Comparison of ENCODE assay signal across 34 cellular contexts in the genomic region with DNA sequence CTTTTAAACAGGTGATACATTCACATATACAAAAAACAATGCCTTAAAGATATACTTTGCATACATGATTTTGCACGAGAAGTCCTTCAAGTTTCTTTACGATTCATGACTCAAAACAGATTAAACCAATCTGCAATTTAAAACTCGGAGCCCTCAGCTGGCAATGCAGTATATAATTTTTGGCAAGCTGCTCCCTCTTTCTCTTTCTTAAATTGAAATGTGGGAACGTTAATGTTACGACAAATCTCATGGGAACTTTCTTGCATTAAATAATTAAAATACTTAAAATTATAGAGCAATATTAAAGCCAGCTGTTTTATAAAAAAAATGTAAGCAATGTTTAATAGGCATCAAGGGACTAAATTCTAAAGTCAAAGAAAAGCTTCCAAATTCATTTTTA.
"Had no signal": no experiment of that assay in that cellular context is flagged by ENCODE, and none has a peak within 500 bp of the region (broad histone marks: within the 10 kb centered on the region; RNA-seq: fewer than 3 reads in every experiment).

No MANE protein-coding gene starts in this region.

- H3K27me3 Mint-ChIP-seq: activated B cell treated with CpG ODN at 0.5 μM for 24 hours; activated CD8-positive, alpha-beta memory T cell treated with anti-CD3 and anti-CD28 coated beads, Interleukin-2, amount 10 ng/mL, durations not matched to agents 7 days and 5 days; activated naive CD4-positive, alpha-beta T cell treated with anti-CD3 and anti-CD28 coated beads, Interleukin-2, amount 50 U/mL, for 24 hours; activated naive CD8-positive, alpha-beta T cell treated with anti-CD3 and anti-CD28 coated beads for 36 hours; activated naive CD8-positive, alpha-beta T cell treated with anti-CD3 and anti-CD28 coated beads, Interleukin-2, amount 50 U/mL, for 24 hours; brain; T-helper 17 cell had no signal

- H3K9me3 Mint-ChIP-seq: activated B cell treated with CpG ODN at 0.5 μM for 24 hours; activated naive CD4-positive, alpha-beta T cell treated with anti-CD3 and anti-CD28 coated beads for 36 hours; activated naive CD4-positive, alpha-beta T cell treated with anti-CD3 and anti-CD28 coated beads, Interleukin-2, amount 50 U/mL, for 24 hours; activated naive CD8-positive, alpha-beta T cell treated with anti-CD3 and anti-CD28 coated beads for 36 hours; activated naive CD8-positive, alpha-beta T cell treated with anti-CD3 and anti-CD28 coated beads, Interleukin-2, amount 50 U/mL, for 24 hours; activated T-helper 1 cell treated with anti-CD3 and anti-CD28 coated beads, Interleukin-12 subunit alpha, Interleukin-12 subunit beta, Interleukin-2, Interleukin-4 antibody, amounts not matched to agents 30 ng/mL and 10 ng/mL and 1 ng/mL, durations not matched to agents 14 hours and 24 hours and 36 hours; activated T-helper 2 cell treated with anti-CD3 and anti-CD28 coated beads, Interferon-gamma antibody, Interleukin-2, Interleukin-4, amounts not matched to agents 10 μg/mL and 5 μg/mL and 100 μg/mL, durations not matched to agents 14 hours and 24 hours and 36 hours; brain; T-helper 2 cell treated with Interferon-gamma antibody and Interleukin-4, amounts not matched to agents 5 μg/mL and 100 μg/mL, for 36 hours had no signal

- H3K4me1 Mint-ChIP-seq: activated B cell treated with CpG ODN at 0.5 μM for 24 hours; activated naive CD8-positive, alpha-beta T cell treated with anti-CD3 and anti-CD28 coated beads for 36 hours; activated naive CD8-positive, alpha-beta T cell treated with anti-CD3 and anti-CD28 coated beads, Interleukin-2, amount 50 U/mL, for 24 hours had no signal

- H3K27ac ChIP-seq: ascending aorta, breast epithelium, cardiac muscle cell, colonic mucosa, epithelial cell of prostate, esophagus squamous epithelium, WERI-Rb-1 had no signal

- H3K4me3 ChIP-seq: ascending aorta, breast epithelium, cardiac muscle cell, colonic mucosa, esophagus squamous epithelium had no signal

- DNase-seq: activated B cell treated with CpG ODN at 0.5 μM for 24 hours; activated CD4-positive, alpha-beta T cell treated with anti-CD3 and anti-CD28 coated beads for 48 hours; activated CD4-positive, alpha-beta T cell treated with anti-CD3 and anti-CD28 coated beads, Interleukin-2, amount 50 U/mL, for 1 hour; activated CD4-positive, alpha-beta T cell treated with anti-CD3 and anti-CD28 coated beads, Interleukin-2, amount 50 U/mL, for 48 hours; activated CD8-positive, alpha-beta memory T cell treated with anti-CD3 and anti-CD28 coated beads, Interleukin-2, amount 10 ng/mL, durations not matched to agents 7 days and 5 days; activated CD8-positive, alpha-beta memory T cell treated with anti-CD3 and anti-CD28 coated beads, Interleukin-2, amount 50 U/mL, for 4 hours; activated CD8-positive, alpha-beta T cell treated with anti-CD3 and anti-CD28 coated beads, Interleukin-2, amount 10 ng/mL, durations not matched to agents 7 days and 5 days; activated effector memory CD4-positive, alpha-beta T cell treated with anti-CD3 and anti-CD28 coated beads, Interleukin-2, amount 50 U/mL, for 16 hours; activated naive CD4-positive, alpha-beta T cell treated with anti-CD3 and anti-CD28 coated beads for 36 hours; activated naive CD8-positive, alpha-beta T cell treated with anti-CD3 and anti-CD28 coated beads for 36 hours; activated naive CD8-positive, alpha-beta T cell treated with anti-CD3 and anti-CD28 coated beads, Interleukin-2, amount 50 U/mL, for 24 hours; activated T-cell treated with anti-CD3 and anti-CD28 coated beads, Interleukin-2, amount 50 U/mL, for 1 hour; activated T-cell treated with anti-CD3 and anti-CD28 coated beads, Interleukin-2, amount 50 U/mL, for 48 hours; central memory CD4-positive, alpha-beta T cell; cerebellar nuclear complex; colonic mucosa; effector CD8-positive, alpha-beta T cell; esophagus squamous epithelium; foreskin fibroblast; head of caudate nucleus; T-helper 1 cell; T-helper 17 cell; T1000; WERI-Rb-1 had no signal

- H3K36me3 ChIP-seq: colonic mucosa, WERI-Rb-1 had no signal

- H3K27me3 ChIP-seq: ascending aorta, breast epithelium, cardiac muscle cell, colonic mucosa, esophagus squamous epithelium had no signal

- H3K4me1 ChIP-seq: breast epithelium, colonic mucosa, esophagus squamous epithelium had no signal

- H3K4me3 Mint-ChIP-seq: activated B cell treated with CpG ODN at 0.5 μM for 24 hours; activated CD8-positive, alpha-beta memory T cell treated with anti-CD3 and anti-CD28 coated beads, Interleukin-2, amount 10 ng/mL, durations not matched to agents 7 days and 5 days; activated CD8-positive, alpha-beta T cell treated with anti-CD3 and anti-CD28 coated beads, Interleukin-2, amount 10 ng/mL, durations not matched to agents 7 days and 5 days; activated naive CD4-positive, alpha-beta T cell treated with anti-CD3 and anti-CD28 coated beads for 36 hours; activated naive CD4-positive, alpha-beta T cell treated with anti-CD3 and anti-CD28 coated beads, Interleukin-2, amount 50 U/mL, for 24 hours; activated naive CD8-positive, alpha-beta T cell treated with anti-CD3 and anti-CD28 coated beads for 36 hours; activated naive CD8-positive, alpha-beta T cell treated with anti-CD3 and anti-CD28 coated beads, Interleukin-2, amount 50 U/mL, for 24 hours; activated T-helper 1 cell treated with anti-CD3 and anti-CD28 coated beads, Interleukin-12 subunit alpha, Interleukin-12 subunit beta, Interleukin-2, Interleukin-4 antibody, amounts not matched to agents 30 ng/mL and 10 ng/mL and 1 ng/mL, durations not matched to agents 14 hours and 24 hours and 36 hours; brain; T-helper 17 cell; T-helper 2 cell treated with Interferon-gamma antibody and Interleukin-4, amounts not matched to agents 5 μg/mL and 100 μg/mL, for 36 hours had no signal

- ATAC-seq: activated CD4-positive, CD25-positive, alpha-beta regulatory T cell treated with anti-CD3 and anti-CD28 coated beads, Interleukin-2, amount 50 U/mL, for 24 hours; activated CD8-positive, alpha-beta memory T cell treated with anti-CD3 and anti-CD28 coated beads, Interleukin-2, amount 10 ng/mL, durations not matched to agents 7 days and 5 days; activated CD8-positive, alpha-beta T cell treated with anti-CD3 and anti-CD28 coated beads, Interleukin-2, amount 10 ng/mL, durations not matched to agents 7 days and 5 days; activated naive CD8-positive, alpha-beta T cell treated with anti-CD3 and anti-CD28 coated beads, Interleukin-2, amount 50 U/mL, for 24 hours; T-helper 17 cell had no signal

- H3K9me3 ChIP-seq: ascending aorta, breast epithelium, colonic mucosa, esophagus squamous epithelium had no signal

- H3K27ac Mint-ChIP-seq: activated B cell treated with CpG ODN at 0.5 μM for 24 hours; activated CD8-positive, alpha-beta memory T cell treated with anti-CD3 and anti-CD28 coated beads, Interleukin-2, amount 10 ng/mL, durations not matched to agents 7 days and 5 days; activated CD8-positive, alpha-beta T cell treated with anti-CD3 and anti-CD28 coated beads, Interleukin-2, amount 10 ng/mL, durations not matched to agents 7 days and 5 days; activated naive CD4-positive, alpha-beta T cell treated with anti-CD3 and anti-CD28 coated beads for 36 hours; activated naive CD4-positive, alpha-beta T cell treated with anti-CD3 and anti-CD28 coated beads, Interleukin-2, amount 50 U/mL, for 24 hours; activated naive CD8-positive, alpha-beta T cell treated with anti-CD3 and anti-CD28 coated beads for 36 hours; activated naive CD8-positive, alpha-beta T cell treated with anti-CD3 and anti-CD28 coated beads, Interleukin-2, amount 50 U/mL, for 24 hours; activated T-helper 1 cell treated with anti-CD3 and anti-CD28 coated beads, Interleukin-12 subunit alpha, Interleukin-12 subunit beta, Interleukin-2, Interleukin-4 antibody, amounts not matched to agents 30 ng/mL and 10 ng/mL and 1 ng/mL, durations not matched to agents 14 hours and 24 hours and 36 hours; activated T-helper 2 cell treated with anti-CD3 and anti-CD28 coated beads, Interferon-gamma antibody, Interleukin-2, Interleukin-4, amounts not matched to agents 10 μg/mL and 5 μg/mL and 100 μg/mL, durations not matched to agents 14 hours and 24 hours and 36 hours; brain; T-helper 17 cell; T-helper 2 cell treated with Interferon-gamma antibody and Interleukin-4, amounts not matched to agents 5 μg/mL and 100 μg/mL, for 36 hours had no signal
